ENCODE assay signal across 9 cellular contexts in genomic region chr4:73653695-73654106, GRCh38. TPM values are rescaled to one million over a fixed set of nuclear protein-coding genes. Genes with fewer than 3 reads are reported as not detected.
DNase-seq lines count a peak whose midpoint lies in the region; ATAC-seq, FAIRE-seq and TF ChIP-seq lines count a peak whose summit lies in the region.
"Had no signal": no experiment of that assay in that cellular context is flagged by ENCODE, and none has a peak within 500 bp of the region (broad histone marks: within the 10 kb centered on the region; RNA-seq: fewer than 3 reads in every experiment).

No MANE protein-coding gene starts in this region.

- no peaks in the 10 kb centered on the region for H3K36me3 Mint-ChIP-seq in activated naive CD4-positive, alpha-beta T cell treated with anti-CD3 and anti-CD28 coated beads for 36 hours (ENCODE audit: low read depth)
- H3K36me3 Mint-ChIP-seq in chondrocyte (ENCODE audit: low read depth), result no peaks in the 10 kb centered on the region

- intact Hi-C loops in activated naive CD4-positive, alpha-beta T cell treated with anti-CD3 and anti-CD28 coated beads for 36 hours (cut with micrococcal nuclease), result loop anchor here (1.0 to 5.0 kb wide), 8 partner anchors 59 to 951 kb away; partner anchors contain the start of gene ANKRD17

- H3K9me3 Mint-ChIP-seq in activated naive CD4-positive, alpha-beta T cell treated with anti-CD3 and anti-CD28 coated beads for 36 hours, result no peaks in the 10 kb centered on the region
- no peaks in the 10 kb centered on the region for H3K9me3 Mint-ChIP-seq in chondrocyte (ENCODE audit: low read depth)

- peak; percentile 96 for TF ChIP-seq RAD21 in Ishikawa (IDR thresholded peaks at IDR 0.05; ENCODE audit: low read depth)

- TF ChIP-seq EP300 in Ishikawa (IDR thresholded peaks at IDR 0.05; ENCODE audit: borderline replicate concordance), result no peak

- FAIRE-seq in H54 (lab: Jason Lieb, UNC), result no peak

- ATAC-seq in GM21528 (IDR thresholded peaks at IDR 0.05; ENCODE audit: low FRiP score, unreplicated experiment), result peak; percentile 93

- peak; percentile 83 for TF ChIP-seq CTCF in chondrocyte (IDR thresholded peaks at IDR 0.05)

- DNase-seq in activated naive CD4-positive, alpha-beta T cell treated with anti-CD3 and anti-CD28 coated beads for 36 hours, result peak; percentile 11
- no peak for DNase-seq in activated naive CD4-positive, alpha-beta T cell (lab: John Stamatoyannopoulos, UW)
- DNase-seq in NOMO-1 treated with DMSO at 0.1 percent for 48 hours (lab: John Stamatoyannopoulos, UW; ENCODE audit: unreplicated experiment) (peak; percentile 34), chondrocyte (ENCODE audit: low spot score) (no peak), medulla oblongata (ENCODE audit: extremely low spot score) (peak; percentile 67), H54 (ENCODE audit: insufficient read length, low spot score) (no peak)

- no peaks in the 10 kb centered on the region for H3K4me1 Mint-ChIP-seq in activated naive CD4-positive, alpha-beta T cell treated with anti-CD3 and anti-CD28 coated beads for 36 hours (ENCODE audit: low read depth)
- H3K4me1 Mint-ChIP-seq in chondrocyte (ENCODE audit: low read depth), result no peaks in the 10 kb centered on the region

- H3K27me3 Mint-ChIP-seq in activated naive CD4-positive, alpha-beta T cell treated with anti-CD3 and anti-CD28 coated beads for 36 hours (ENCODE audit: low read depth), result peaks cover 10% of the 10 kb centered on the region
- H3K27me3 Mint-ChIP-seq in chondrocyte (ENCODE audit: low read depth), result peaks cover 17% of the 10 kb centered on the region

- no peak overlapping the region for H3K4me3 Mint-ChIP-seq in activated naive CD4-positive, alpha-beta T cell treated with anti-CD3 and anti-CD28 coated beads for 36 hours
- no peak overlapping the region for H3K4me3 Mint-ChIP-seq in chondrocyte (ENCODE audit: unreplicated experiment)

- no peak for TF ChIP-seq POLR2A in H54 (IDR thresholded peaks at IDR 0.05; ENCODE audit: low read depth, low read length)

- CTCF ChIA-PET in activated naive CD4-positive, alpha-beta T cell treated with anti-CD3 and anti-CD28 coated beads for 36 hours (lab: Charles Lee), result interaction anchor here (0.6 to 4.0 kb wide), 12 partner anchors 8 to 1818 kb away, joined by 3 to 22 read pairs (median 4); no protein-coding TSS in a partner anchor

- H3K27ac Mint-ChIP-seq in activated naive CD4-positive, alpha-beta T cell treated with anti-CD3 and anti-CD28 coated beads for 36 hours, result no peak overlapping the region
- H3K27ac Mint-ChIP-seq in chondrocyte (ENCODE audit: unreplicated experiment), result no peak overlapping the region

TF ChIP-seq in Ishikawa, 13 proteins besides CTCF, POLR2A, EP300 and RAD21:
- TF ChIP-seq, protein P1, sequence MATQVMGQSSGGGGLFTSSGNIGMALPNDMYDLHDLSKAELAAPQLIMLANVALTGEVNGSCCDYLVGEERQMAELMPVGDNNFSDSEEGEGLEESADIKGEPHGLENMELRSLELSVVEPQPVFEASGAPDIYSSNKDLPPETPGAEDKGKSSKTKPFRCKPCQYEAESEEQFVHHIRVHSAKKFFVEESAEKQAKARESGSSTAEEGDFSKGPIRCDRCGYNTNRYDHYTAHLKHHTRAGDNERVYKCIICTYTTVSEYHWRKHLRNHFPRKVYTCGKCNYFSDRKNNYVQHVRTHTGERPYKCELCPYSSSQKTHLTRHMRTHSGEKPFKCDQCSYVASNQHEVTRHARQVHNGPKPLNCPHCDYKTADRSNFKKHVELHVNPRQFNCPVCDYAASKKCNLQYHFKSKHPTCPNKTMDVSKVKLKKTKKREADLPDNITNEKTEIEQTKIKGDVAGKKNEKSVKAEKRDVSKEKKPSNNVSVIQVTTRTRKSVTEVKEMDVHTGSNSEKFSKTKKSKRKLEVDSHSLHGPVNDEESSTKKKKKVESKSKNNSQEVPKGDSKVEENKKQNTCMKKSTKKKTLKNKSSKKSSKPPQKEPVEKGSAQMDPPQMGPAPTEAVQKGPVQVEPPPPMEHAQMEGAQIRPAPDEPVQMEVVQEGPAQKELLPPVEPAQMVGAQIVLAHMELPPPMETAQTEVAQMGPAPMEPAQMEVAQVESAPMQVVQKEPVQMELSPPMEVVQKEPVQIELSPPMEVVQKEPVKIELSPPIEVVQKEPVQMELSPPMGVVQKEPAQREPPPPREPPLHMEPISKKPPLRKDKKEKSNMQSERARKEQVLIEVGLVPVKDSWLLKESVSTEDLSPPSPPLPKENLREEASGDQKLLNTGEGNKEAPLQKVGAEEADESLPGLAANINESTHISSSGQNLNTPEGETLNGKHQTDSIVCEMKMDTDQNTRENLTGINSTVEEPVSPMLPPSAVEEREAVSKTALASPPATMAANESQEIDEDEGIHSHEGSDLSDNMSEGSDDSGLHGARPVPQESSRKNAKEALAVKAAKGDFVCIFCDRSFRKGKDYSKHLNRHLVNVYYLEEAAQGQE (IDR thresholded peaks at IDR 0.05; ENCODE audit: low read depth), result no peak
- no peak for TF ChIP-seq TCF12 (IDR thresholded peaks at IDR 0.05; ENCODE audit: low read depth)
- no peak for TF ChIP-seq TAF1 (IDR thresholded peaks at IDR 0.05; ENCODE audit: low read depth)
- TF ChIP-seq, protein P2, sequence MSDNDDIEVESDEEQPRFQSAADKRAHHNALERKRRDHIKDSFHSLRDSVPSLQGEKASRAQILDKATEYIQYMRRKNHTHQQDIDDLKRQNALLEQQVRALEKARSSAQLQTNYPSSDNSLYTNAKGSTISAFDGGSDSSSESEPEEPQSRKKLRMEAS (IDR thresholded peaks at IDR 0.05), result no peak
- no peak for TF ChIP-seq CEBPB (IDR thresholded peaks at IDR 0.05)
- TF ChIP-seq NFIC (IDR thresholded peaks at IDR 0.05), result no peak
- no peak for TF ChIP-seq EGR1 (IDR thresholded peaks at IDR 0.05)
- TF ChIP-seq ZBTB7A (IDR thresholded peaks at IDR 0.05; ENCODE audit: low read depth), result no peak
- TF ChIP-seq USF1 (IDR thresholded peaks at IDR 0.05), result no peak
- no peak for TF ChIP-seq YY1 (IDR thresholded peaks at IDR 0.05; ENCODE audit: low read depth)
- TF ChIP-seq FOXM1 (IDR thresholded peaks at IDR 0.05; ENCODE audit: borderline replicate concordance, low read depth), result no peak
- TF ChIP-seq TEAD4 (IDR thresholded peaks at IDR 0.05), result no peak
TF ChIP-seq in Ishikawa: peak in this region for 0.

RNA-seq across cellular contexts. Expression of gene RASSF6, which starts 33.5 kb away (rescaled TPM):
- total RNA-seq in activated naive CD4-positive, alpha-beta T cell treated with anti-CD3 and anti-CD28 coated beads for 36 hours, result not detected
- not detected in 3 replicates for total RNA-seq in chondrocyte
- total RNA-seq: glomerular endothelial cell had no signal

Comparison
In these comparisons a context has a peak if more than half of its experiments do, and no peak if none do; other contexts are left out.
1. DNase-seq: peak in activated naive CD4-positive, alpha-beta T cell treated with anti-CD3 and anti-CD28 coated beads for 36 hours (single experiment), NOMO-1 treated with DMSO at 0.1 percent for 48 hours (single experiment) and medulla oblongata (single experiment); none in activated naive CD4-positive, alpha-beta T cell (0 of 4), chondrocyte (single experiment) and H54 (single experiment).